Comparison of ENCODE assay signal across 34 cellular contexts in genomic region chr2:53108246-53108645, GRCh38.
"Had no signal": no experiment of that assay in that cellular context is flagged by ENCODE, and none has a peak within 500 bp of the region (broad histone marks: within the 10 kb centered on the region; RNA-seq: fewer than 3 reads in every experiment).

No MANE protein-coding gene starts in this region.

- FAIRE-seq: astrocyte, bronchial epithelial cell had no signal

- H3K36me3 ChIP-seq: adrenal gland, ascending aorta, brain microvascular endothelial cell, breast epithelium, cardiac muscle cell had no signal

- H3K4me1 ChIP-seq: adrenal gland, ascending aorta, breast epithelium had no signal

- DNase-seq: activated effector memory CD4-positive, alpha-beta T cell treated with anti-CD3 and anti-CD28 coated beads, Interleukin-2, amount 50 U/mL, for 16 hours; activated effector memory CD4-positive, alpha-beta T cell treated with Interleukin-2 at 50 U/mL for 16 hours; activated gamma-delta T cell; activated gamma-delta T cell treated with Interleukin-2 at 50 U/mL for 16 hours; activated naive CD4-positive, alpha-beta T cell; activated naive CD4-positive, alpha-beta T cell treated with anti-CD3 and anti-CD28 coated beads for 36 hours; activated naive CD4-positive, alpha-beta T cell treated with anti-CD3 and anti-CD28 coated beads, Interleukin-2, amount 10 ng/mL, durations not matched to agents 7 days and 5 days; activated naive CD4-positive, alpha-beta T cell treated with anti-CD3 and anti-CD28 coated beads, Interleukin-2, amount 50 U/mL, for 16 hours; activated naive CD8-positive, alpha-beta T cell treated with anti-CD3 and anti-CD28 coated beads for 36 hours; activated naive CD8-positive, alpha-beta T cell treated with anti-CD3 and anti-CD28 coated beads, Interleukin-2, amount 10 ng/mL, durations not matched to agents 7 days and 5 days; activated naive CD8-positive, alpha-beta T cell treated with anti-CD3 and anti-CD28 coated beads, Interleukin-2, amount 50 U/mL, for 24 hours; activated T-cell treated with anti-CD3 and anti-CD28 coated beads for 4 hours; activated T-cell treated with anti-CD3 and anti-CD28 coated beads, Interleukin-2, amount 50 U/mL, for 1 hour; activated T-cell treated with anti-CD3 and anti-CD28 coated beads, Interleukin-2, amount 50 U/mL, for 24 hours; activated T-cell treated with anti-CD3 and anti-CD28 coated beads, Interleukin-2, amount 50 U/mL, for 4 hours; activated T-cell treated with anti-CD3 and anti-CD28 coated beads, Interleukin-2, amount 50 U/mL, for 48 hours; activated T-cell treated with anti-CD3 and anti-CD28 coated beads, Interleukin-2, amount 50 U/mL, for 72 hours; adrenal gland; amniotic stem cell; amygdala; anterior cingulate cortex; aorta; body of pancreas; brain microvascular endothelial cell; caudate nucleus; central memory CD4-positive, alpha-beta T cell; cerebellar nuclear complex had no signal

- ATAC-seq: activated naive CD4-positive, alpha-beta T cell treated with anti-CD3 and anti-CD28 coated beads, Interleukin-2, amount 50 U/mL, for 72 hours; activated naive CD8-positive, alpha-beta T cell treated with anti-CD3 and anti-CD28 coated beads, Interleukin-2, amount 50 U/mL, for 24 hours; activated T-cell treated with anti-CD3 and anti-CD28 coated beads, Interleukin-2, amount 50 U/mL, for 4 hours; activated T-cell treated with anti-CD3 and anti-CD28 coated beads, Interleukin-2, amount 50 U/mL, for 72 hours; activated T-helper 17 cell treated with anti-CD3 and anti-CD28 coated beads, Interleukin-2, amount 50 U/mL, for 72 hours; body of pancreas had no signal

- H3K4me3 ChIP-seq: adrenal gland, ascending aorta, body of pancreas, breast epithelium, cardiac muscle cell had no signal

- H3K27ac ChIP-seq: adrenal gland, ascending aorta, body of pancreas, brain microvascular endothelial cell, breast epithelium, cardiac muscle cell had no signal

- H3K27me3 ChIP-seq: adrenal gland, ascending aorta, body of pancreas, brain microvascular endothelial cell, breast epithelium, cardiac muscle cell had no signal

- H3K9me3 ChIP-seq: adrenal gland, ascending aorta, body of pancreas, breast epithelium had no signal
